ENCODE assay signal across 13 cellular contexts in the genomic region with DNA sequence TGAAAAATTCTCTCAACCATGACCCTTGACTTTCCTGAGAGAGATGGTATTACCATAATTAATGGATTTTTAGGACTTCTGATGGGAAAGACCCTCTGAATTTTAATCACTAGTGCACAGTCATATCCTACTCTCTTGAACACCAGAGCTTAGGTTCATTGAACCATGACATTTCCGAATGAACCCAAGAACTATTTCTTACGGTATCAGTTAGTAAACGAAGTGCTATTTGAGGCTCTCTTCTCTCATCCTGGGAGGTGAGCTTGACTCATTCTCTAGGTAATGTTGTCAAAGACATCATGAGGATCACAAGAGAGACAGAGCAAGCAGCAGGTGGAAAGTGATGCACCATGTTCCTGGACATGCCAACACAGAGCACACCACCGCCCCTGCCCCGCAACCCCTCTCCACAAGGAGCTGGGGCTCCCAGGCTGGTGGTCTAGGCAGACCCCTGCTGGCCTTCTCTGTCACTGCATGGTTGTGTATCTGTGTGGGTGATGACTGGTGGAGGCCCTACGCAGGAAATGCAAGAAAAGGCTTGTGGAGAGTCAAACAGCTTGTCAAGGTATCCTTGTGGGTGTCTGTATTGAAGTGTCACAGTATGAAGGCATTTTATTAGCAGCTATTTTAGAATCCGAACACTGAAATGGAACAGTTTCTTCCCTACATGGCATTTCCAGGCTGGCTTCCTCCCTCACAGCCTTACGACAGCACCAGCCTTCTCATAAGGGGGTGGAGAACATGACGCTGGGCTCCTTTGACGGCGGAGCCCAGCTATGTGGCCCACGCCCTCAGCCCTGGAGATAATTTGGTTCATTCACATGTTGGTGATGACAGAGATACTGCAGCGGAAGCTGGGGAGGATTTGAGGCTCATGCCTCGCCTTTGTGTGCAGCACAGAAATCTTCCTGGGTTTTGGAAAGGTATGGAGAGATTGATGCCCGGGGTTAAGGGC.
DNase-seq lines count a peak whose midpoint lies in the region; ATAC-seq and TF ChIP-seq lines count a peak whose summit lies in the region.
"Had no signal": no experiment of that assay in that cellular context is flagged by ENCODE, and none has a peak within 500 bp of the region (broad histone marks: within the 10 kb centered on the region; RNA-seq: fewer than 3 reads in every experiment).

No MANE protein-coding gene starts in this region.

- CTCF ChIA-PET in A673 (lab: Charles Lee) = no interaction called here
- CTCF ChIA-PET in CD4-positive, alpha-beta memory T cell (lab: Charles Lee; ENCODE audit: partially characterized antibody) = no interaction called here

- in situ Hi-C loops in astrocyte of the cerebellum (cut with HindIII; ENCODE audit: low sequenced_read_pairs) = no loop called here

- no peak overlapping the region for H3K4me3 Mint-ChIP-seq in CD4-positive, alpha-beta memory T cell
- no peak overlapping the region for H3K4me3 Mint-ChIP-seq in activated T-cell treated with anti-CD3 and anti-CD28 coated beads, Interleukin-2, amount 50 U/mL, for 24 hours
- H3K4me3 Mint-ChIP-seq in activated naive CD8-positive, alpha-beta T cell treated with anti-CD3 and anti-CD28 coated beads, Interleukin-2, amount 50 U/mL, for 24 hours = no peak overlapping the region
- H3K4me3 Mint-ChIP-seq: activated CD4-positive, alpha-beta T cell treated with anti-CD3 and anti-CD28 coated beads, Interleukin-2, amount 10 ng/mL, durations not matched to agents 7 days and 5 days; natural killer cell treated with Interleukin-12 subunit alpha and Interleukin-12 subunit beta and Interleukin-15 and Interleukin-18, amount 100 ng/mL, for 72 hours had no signal

- H3K4me3 ChIP-seq in A673 (ENCODE audit: low read depth, low read length, poor library complexity, severe bottlenecking) (no peak overlapping the region), astrocyte of the cerebellum (ENCODE audit: low read depth, low read length) (no peak overlapping the region)
- H3K4me3 ChIP-seq in CD4-positive, alpha-beta memory T cell (ENCODE audit: low read length in 2 of 2) = no peak overlapping the region
- H3K4me3 ChIP-seq: vagina had no signal

- BruUV-seq in A673 (replicated peaks; lab: Mats Ljungman, UMichigan) = no TSS peak

- no peaks in the 10 kb centered on the region for H3K4me1 Mint-ChIP-seq in CD4-positive, alpha-beta memory T cell
- no peaks in the 10 kb centered on the region for H3K4me1 Mint-ChIP-seq in activated T-cell treated with anti-CD3 and anti-CD28 coated beads, Interleukin-2, amount 50 U/mL, for 24 hours (ENCODE audit: low read depth)
- no peaks in the 10 kb centered on the region for H3K4me1 Mint-ChIP-seq in activated naive CD8-positive, alpha-beta T cell treated with anti-CD3 and anti-CD28 coated beads, Interleukin-2, amount 50 U/mL, for 24 hours
- H3K4me1 Mint-ChIP-seq: activated CD4-positive, alpha-beta T cell treated with anti-CD3 and anti-CD28 coated beads, Interleukin-2, amount 10 ng/mL, durations not matched to agents 7 days and 5 days had no signal

- peak; percentile 63 for ATAC-seq in GM18868 (IDR thresholded peaks at IDR 0.05; ENCODE audit: unreplicated experiment)
- ATAC-seq in activated naive CD8-positive, alpha-beta T cell treated with anti-CD3 and anti-CD28 coated beads, Interleukin-2, amount 50 U/mL, for 24 hours = no peak

- intact Hi-C loops in A673 (cut with micrococcal nuclease; ENCODE audit: unreplicated experiment) = no loop called here
- intact Hi-C loops in CD4-positive, alpha-beta memory T cell (cut with micrococcal nuclease) = no loop called here

- H3K9me3 Mint-ChIP-seq in CD4-positive, alpha-beta memory T cell = peaks cover 0 to 1% (median 0%) of the 10 kb centered on the region in 8 donors
- H3K9me3 Mint-ChIP-seq in activated T-cell treated with anti-CD3 and anti-CD28 coated beads, Interleukin-2, amount 50 U/mL, for 24 hours = no peaks in the 10 kb centered on the region
- H3K9me3 Mint-ChIP-seq in activated naive CD8-positive, alpha-beta T cell treated with anti-CD3 and anti-CD28 coated beads, Interleukin-2, amount 50 U/mL, for 24 hours = no peaks in the 10 kb centered on the region
- H3K9me3 Mint-ChIP-seq: activated CD4-positive, alpha-beta T cell treated with anti-CD3 and anti-CD28 coated beads, Interleukin-2, amount 10 ng/mL, durations not matched to agents 7 days and 5 days; natural killer cell treated with Interleukin-12 subunit alpha and Interleukin-12 subunit beta and Interleukin-15 and Interleukin-18, amount 100 ng/mL, for 72 hours had no signal

- no peaks in the 10 kb centered on the region for H3K36me3 ChIP-seq in A673 (ENCODE audit: insufficient read depth, low read length, poor library complexity, severe bottlenecking)
- no peaks in the 10 kb centered on the region for H3K36me3 ChIP-seq in CD4-positive, alpha-beta memory T cell (ENCODE audit: insufficient read depth, low read length)
- H3K36me3 ChIP-seq: vagina had no signal

- TF ChIP-seq CTCF in A673 (conservative IDR thresholded peaks at IDR 0.05; ENCODE audit: low read depth, low read length) = peak; percentile 37; the same call in 1 of the 2 replicates
- peak; percentile 11 for TF ChIP-seq CTCF in astrocyte of the cerebellum (IDR thresholded peaks at IDR 0.05; ENCODE audit: low read depth, low read length, missing control alignments)

- no peaks in the 10 kb centered on the region for H3K36me3 Mint-ChIP-seq in CD4-positive, alpha-beta memory T cell
- no peaks in the 10 kb centered on the region for H3K36me3 Mint-ChIP-seq in activated T-cell treated with anti-CD3 and anti-CD28 coated beads, Interleukin-2, amount 50 U/mL, for 24 hours (ENCODE audit: low read depth)
- no peaks in the 10 kb centered on the region for H3K36me3 Mint-ChIP-seq in activated naive CD8-positive, alpha-beta T cell treated with anti-CD3 and anti-CD28 coated beads, Interleukin-2, amount 50 U/mL, for 24 hours (ENCODE audit: low read depth)
- H3K36me3 Mint-ChIP-seq: natural killer cell treated with Interleukin-12 subunit alpha and Interleukin-12 subunit beta and Interleukin-15 and Interleukin-18, amount 100 ng/mL, for 72 hours had no signal

- DNase-seq in A673 (ENCODE audit: low spot score) = peak; percentile 15
- DNase-seq in astrocyte of the cerebellum (ENCODE audit: low read depth) = no peak
- DNase-seq in iPS-NIHi7 (ENCODE audit: extremely low spot score) = peak; percentile 87
- no peak for DNase-seq in CD4-positive, alpha-beta memory T cell
- DNase-seq in activated T-cell treated with anti-CD3 and anti-CD28 coated beads, Interleukin-2, amount 50 U/mL, for 24 hours = no peak
- DNase-seq in erythroblast (lab: John Stamatoyannopoulos, UW) = no peak
- no peak for DNase-seq in activated naive CD8-positive, alpha-beta T cell treated with anti-CD3 and anti-CD28 coated beads, Interleukin-2, amount 50 U/mL, for 24 hours
- DNase-seq: activated CD4-positive, alpha-beta T cell treated with anti-CD3 and anti-CD28 coated beads, Interleukin-2, amount 10 ng/mL, durations not matched to agents 7 days and 5 days; activated effector memory CD4-positive, alpha-beta T cell treated with anti-CD3 and anti-CD28 coated beads, Interleukin-2, amount 50 U/mL, for 16 hours; NCI-H1694 had no signal

- H3K27me3 ChIP-seq in A673 (replicated peaks; ENCODE audit: insufficient read depth, low read depth, low read length, poor library complexity) = peaks cover 3% of the 10 kb centered on the region
- H3K27me3 ChIP-seq in CD4-positive, alpha-beta memory T cell (ENCODE audit: insufficient read depth, low read length) = no peaks in the 10 kb centered on the region
- H3K27me3 ChIP-seq: vagina had no signal

- peaks cover 1 to 17% of the 10 kb centered on the region in 2 donors for H3K27me3 Mint-ChIP-seq in CD4-positive, alpha-beta memory T cell
- H3K27me3 Mint-ChIP-seq in activated T-cell treated with anti-CD3 and anti-CD28 coated beads, Interleukin-2, amount 50 U/mL, for 24 hours = peaks cover 8% of the 10 kb centered on the region
- no peaks in the 10 kb centered on the region for H3K27me3 Mint-ChIP-seq in activated naive CD8-positive, alpha-beta T cell treated with anti-CD3 and anti-CD28 coated beads, Interleukin-2, amount 50 U/mL, for 24 hours
- H3K27me3 Mint-ChIP-seq: activated CD4-positive, alpha-beta T cell treated with anti-CD3 and anti-CD28 coated beads, Interleukin-2, amount 10 ng/mL, durations not matched to agents 7 days and 5 days had no signal

- no peaks in the 10 kb centered on the region for H3K4me1 ChIP-seq in A673 (ENCODE audit: insufficient read depth, low read length, poor library complexity, severe bottlenecking)
- H3K4me1 ChIP-seq in CD4-positive, alpha-beta memory T cell (ENCODE audit: insufficient read depth, low read length) = no peaks in the 10 kb centered on the region
- H3K4me1 ChIP-seq: vagina had no signal

- H3K27ac ChIP-seq in A673 (ENCODE audit: low read depth, low read length, poor library complexity, severe bottlenecking) = no peak overlapping the region
- H3K27ac ChIP-seq in CD4-positive, alpha-beta memory T cell (ENCODE audit: low read depth, low read length) = no peak overlapping the region
- H3K27ac ChIP-seq: vagina had no signal

- POLR2A ChIA-PET in A673 (lab: Charles Lee; ENCODE audit: low non-redundant PET) = no interaction called here
- POLR2A ChIA-PET in CD4-positive, alpha-beta memory T cell (lab: Charles Lee; ENCODE audit: partially characterized antibody) = no interaction called here

- no peak for TF ChIP-seq POLR2A in erythroblast (IDR thresholded peaks at IDR 0.05; ENCODE audit: low read length)

- H3K27ac Mint-ChIP-seq in CD4-positive, alpha-beta memory T cell = no peak overlapping the region
- H3K27ac Mint-ChIP-seq in activated T-cell treated with anti-CD3 and anti-CD28 coated beads, Interleukin-2, amount 50 U/mL, for 24 hours = no peak overlapping the region
- no peak overlapping the region for H3K27ac Mint-ChIP-seq in activated naive CD8-positive, alpha-beta T cell treated with anti-CD3 and anti-CD28 coated beads, Interleukin-2, amount 50 U/mL, for 24 hours
- H3K27ac Mint-ChIP-seq: activated CD4-positive, alpha-beta T cell treated with anti-CD3 and anti-CD28 coated beads, Interleukin-2, amount 10 ng/mL, durations not matched to agents 7 days and 5 days; natural killer cell treated with Interleukin-12 subunit alpha and Interleukin-12 subunit beta and Interleukin-15 and Interleukin-18, amount 100 ng/mL, for 72 hours had no signal

- no peaks in the 10 kb centered on the region for H3K9me3 ChIP-seq in A673 (ENCODE audit: low read depth, low read length, poor library complexity, severe bottlenecking)
- no peaks in the 10 kb centered on the region for H3K9me3 ChIP-seq in CD4-positive, alpha-beta memory T cell (ENCODE audit: control insufficient read depth in 1 of 2, low read length in 2 of 2)
- H3K9me3 ChIP-seq: vagina had no signal

Comparison
In these comparisons a context has a peak if more than half of its experiments do, and no peak if none do; other contexts are left out.
1. DNase-seq: peak in A673 (single experiment) and iPS-NIHi7 (single experiment); none in astrocyte of the cerebellum (single experiment), CD4-positive, alpha-beta memory T cell (0 of 5), activated T-cell treated with anti-CD3 and anti-CD28 coated beads, Interleukin-2, amount 50 U/mL, for 24 hours (single experiment), erythroblast (0 of 2) and activated naive CD8-positive, alpha-beta T cell treated with anti-CD3 and anti-CD28 coated beads, Interleukin-2, amount 50 U/mL, for 24 hours (single experiment).